In genomic region chr7:100326914-100327313, GRCh38 we compare ENCODE assay signal across 10 cellular contexts. TPM values are rescaled to one million over a fixed set of nuclear protein-coding genes. Genes with fewer than 3 reads are reported as not detected.
"Had no signal": no experiment of that assay in that cellular context is flagged by ENCODE, and none has a peak within 500 bp of the region (broad histone marks: within the 10 kb centered on the region; RNA-seq: fewer than 3 reads in every experiment).

No MANE protein-coding gene starts in this region.

RNA-seq across cellular contexts. Expression of gene SPDYE3, which starts 19.4 kb away (rescaled TPM):
- total RNA-seq: OCI-LY7, PC-3, PC-9, Peyer's patch, Right ventricle myocardium inferior, Right ventricle myocardium superior, RPMI7951, SJSA1 had no signal
- polyA plus RNA-seq: SK-N-SH had no signal

RNA-seq across cellular contexts. Expression of gene PILRA, which starts 46.4 kb away (rescaled TPM):
- total RNA-seq: RPMI7951, SK-MEL-5 had no signal
